In the genomic region with DNA sequence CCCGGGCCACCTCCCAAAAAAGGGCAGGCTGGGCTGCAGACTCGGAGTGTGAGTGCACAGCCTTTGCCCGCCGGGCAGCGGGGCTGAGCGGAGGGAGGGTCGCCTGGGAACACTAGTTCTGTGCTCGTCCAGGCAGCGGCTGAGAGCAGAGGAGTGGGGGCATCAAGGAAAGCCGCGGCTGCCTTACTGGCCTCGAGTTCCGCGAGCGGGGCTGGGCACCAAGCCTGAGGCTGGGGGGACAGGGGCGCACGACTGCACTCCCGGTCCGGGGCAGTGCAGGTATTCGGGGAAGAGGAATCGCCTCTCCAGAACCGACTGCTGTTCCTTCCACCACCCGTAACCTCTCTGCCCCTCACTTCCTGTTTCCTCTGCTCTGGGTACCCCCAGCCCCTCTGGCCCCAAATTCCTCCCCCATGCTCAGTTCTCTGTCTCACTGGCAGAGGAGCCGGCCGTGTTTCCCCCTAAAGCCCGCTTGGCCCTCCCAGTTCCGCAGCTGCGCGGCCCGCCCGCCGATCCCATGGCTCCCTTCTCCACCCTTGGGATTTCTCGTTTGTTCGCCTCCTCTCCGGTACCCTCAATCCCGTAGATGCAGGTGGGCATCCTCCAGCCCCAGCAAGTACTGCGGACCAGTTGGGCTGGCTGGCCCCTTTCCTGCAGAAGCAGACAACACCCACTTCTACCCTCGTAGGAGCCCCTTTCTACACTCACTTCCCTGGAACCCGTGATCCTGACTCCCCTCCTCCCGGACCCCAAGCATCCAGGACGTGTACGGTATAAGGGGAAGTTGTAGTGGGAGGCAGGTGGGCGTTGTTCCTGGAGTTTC, we compare ENCODE assay signal across 1 cellular context.
A peak's percentile ranks its signal among the peaks of the same experiment; 100 is the strongest.
TF ChIP-seq lines count a peak whose summit lies in the region.

No MANE protein-coding gene starts in this region.

TF ChIP-seq in H1, 55 proteins besides CTCF, POLR2A, EP300 and RAD21:
- TF ChIP-seq BRCA1 (IDR thresholded peaks at IDR 0.05; ENCODE audit: low read depth, low read length) (no peak), TAF7 (optimal IDR thresholded peaks at IDR 0.05; ENCODE audit: borderline replicate concordance, low read depth, low read length) (no peak), SP4 (IDR thresholded peaks at IDR 0.05; ENCODE audit: low read length) (no peak), KDM4A (IDR thresholded peaks at IDR 0.05; ENCODE audit: low read depth, low read length, severe bottlenecking) (peak; percentile 86), PHF8 (conservative IDR thresholded peaks at IDR 0.05; ENCODE audit: low read depth, low read length) (no peak), TEAD4 (IDR thresholded peaks at IDR 0.05; ENCODE audit: low read depth, low read length) (no peak), SUZ12 (IDR thresholded peaks at IDR 0.05; ENCODE audit: low read length) (peak; percentile 67; the same call in 1 of the 2 replicates), KDM5A (IDR thresholded peaks at IDR 0.05; ENCODE audit: low read length) (no peak), SIN3A (conservative IDR thresholded peaks at IDR 0.05 in 1 of 2, IDR thresholded peaks at IDR 0.05 in 1 of 2; ENCODE audit: low read depth in 1 of 2, low read length in 2 of 2) (0 out of 4 replicates have a peak, but pooled peaks of 1 of the 2 experiments have one; percentile 12), EZH2 (IDR thresholded peaks at IDR 0.05; ENCODE audit: low read depth, low read length, severe bottlenecking) (peak; percentile 61), RBBP5 (IDR thresholded peaks at IDR 0.05; ENCODE audit: borderline replicate concordance, low read depth, low read length) (peak; percentile 37; the same call in 1 of the 2 replicates), CTBP2 (IDR thresholded peaks at IDR 0.05; ENCODE audit: borderline replicate concordance, insufficient read depth, insufficient read length, low read length) (peak; percentile 91), ASH2L (IDR thresholded peaks at IDR 0.05; ENCODE audit: low read length) (peak; percentile 60), RNF2 (IDR thresholded peaks at IDR 0.05; ENCODE audit: borderline replicate concordance, low read depth, low read length, missing control alignments, poor library complexity, severe bottlenecking) (peak; percentile 57), HDAC2 (IDR thresholded peaks at IDR 0.05; ENCODE audit: borderline replicate concordance in 1 of 2, low read depth in 2 of 2, low read length in 2 of 2) (no peak), HDAC6 (IDR thresholded peaks at IDR 0.05; ENCODE audit: low read depth, low read length) (no peak), YY1 (IDR thresholded peaks at IDR 0.05; ENCODE audit: low read depth, low read length) (0 out of 2 replicates have a peak, but pooled peaks have one; percentile 9), POLR2AphosphoS5 (IDR thresholded peaks at IDR 0.05; ENCODE audit: low read depth, low read length) (no peak), CBX5 (IDR thresholded peaks at IDR 0.05; ENCODE audit: low read depth, low read length) (no peak), RFX5 (IDR thresholded peaks at IDR 0.05; ENCODE audit: borderline replicate concordance, low read depth, low read length) (no peak), TBP (IDR thresholded peaks at IDR 0.05; ENCODE audit: low read depth, low read length) (no peak)
- TF ChIP-seq, protein P1, sequence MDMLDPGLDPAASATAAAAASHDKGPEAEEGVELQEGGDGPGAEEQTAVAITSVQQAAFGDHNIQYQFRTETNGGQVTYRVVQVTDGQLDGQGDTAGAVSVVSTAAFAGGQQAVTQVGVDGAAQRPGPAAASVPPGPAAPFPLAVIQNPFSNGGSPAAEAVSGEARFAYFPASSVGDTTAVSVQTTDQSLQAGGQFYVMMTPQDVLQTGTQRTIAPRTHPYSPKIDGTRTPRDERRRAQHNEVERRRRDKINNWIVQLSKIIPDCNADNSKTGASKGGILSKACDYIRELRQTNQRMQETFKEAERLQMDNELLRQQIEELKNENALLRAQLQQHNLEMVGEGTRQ (IDR thresholded peaks at IDR 0.05; ENCODE audit: low read length) = no peak
- TF ChIP-seq, protein P2, sequence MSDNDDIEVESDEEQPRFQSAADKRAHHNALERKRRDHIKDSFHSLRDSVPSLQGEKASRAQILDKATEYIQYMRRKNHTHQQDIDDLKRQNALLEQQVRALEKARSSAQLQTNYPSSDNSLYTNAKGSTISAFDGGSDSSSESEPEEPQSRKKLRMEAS (IDR thresholded peaks at IDR 0.05) = 0 out of 2 replicates have a peak, but pooled peaks have one; percentile 10
- TF ChIP-seq, protein P3, sequence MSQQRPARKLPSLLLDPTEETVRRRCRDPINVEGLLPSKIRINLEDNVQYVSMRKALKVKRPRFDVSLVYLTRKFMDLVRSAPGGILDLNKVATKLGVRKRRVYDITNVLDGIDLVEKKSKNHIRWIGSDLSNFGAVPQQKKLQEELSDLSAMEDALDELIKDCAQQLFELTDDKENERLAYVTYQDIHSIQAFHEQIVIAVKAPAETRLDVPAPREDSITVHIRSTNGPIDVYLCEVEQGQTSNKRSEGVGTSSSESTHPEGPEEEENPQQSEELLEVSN (IDR thresholded peaks at IDR 0.05) = no peak
- TF ChIP-seq, protein P4, sequence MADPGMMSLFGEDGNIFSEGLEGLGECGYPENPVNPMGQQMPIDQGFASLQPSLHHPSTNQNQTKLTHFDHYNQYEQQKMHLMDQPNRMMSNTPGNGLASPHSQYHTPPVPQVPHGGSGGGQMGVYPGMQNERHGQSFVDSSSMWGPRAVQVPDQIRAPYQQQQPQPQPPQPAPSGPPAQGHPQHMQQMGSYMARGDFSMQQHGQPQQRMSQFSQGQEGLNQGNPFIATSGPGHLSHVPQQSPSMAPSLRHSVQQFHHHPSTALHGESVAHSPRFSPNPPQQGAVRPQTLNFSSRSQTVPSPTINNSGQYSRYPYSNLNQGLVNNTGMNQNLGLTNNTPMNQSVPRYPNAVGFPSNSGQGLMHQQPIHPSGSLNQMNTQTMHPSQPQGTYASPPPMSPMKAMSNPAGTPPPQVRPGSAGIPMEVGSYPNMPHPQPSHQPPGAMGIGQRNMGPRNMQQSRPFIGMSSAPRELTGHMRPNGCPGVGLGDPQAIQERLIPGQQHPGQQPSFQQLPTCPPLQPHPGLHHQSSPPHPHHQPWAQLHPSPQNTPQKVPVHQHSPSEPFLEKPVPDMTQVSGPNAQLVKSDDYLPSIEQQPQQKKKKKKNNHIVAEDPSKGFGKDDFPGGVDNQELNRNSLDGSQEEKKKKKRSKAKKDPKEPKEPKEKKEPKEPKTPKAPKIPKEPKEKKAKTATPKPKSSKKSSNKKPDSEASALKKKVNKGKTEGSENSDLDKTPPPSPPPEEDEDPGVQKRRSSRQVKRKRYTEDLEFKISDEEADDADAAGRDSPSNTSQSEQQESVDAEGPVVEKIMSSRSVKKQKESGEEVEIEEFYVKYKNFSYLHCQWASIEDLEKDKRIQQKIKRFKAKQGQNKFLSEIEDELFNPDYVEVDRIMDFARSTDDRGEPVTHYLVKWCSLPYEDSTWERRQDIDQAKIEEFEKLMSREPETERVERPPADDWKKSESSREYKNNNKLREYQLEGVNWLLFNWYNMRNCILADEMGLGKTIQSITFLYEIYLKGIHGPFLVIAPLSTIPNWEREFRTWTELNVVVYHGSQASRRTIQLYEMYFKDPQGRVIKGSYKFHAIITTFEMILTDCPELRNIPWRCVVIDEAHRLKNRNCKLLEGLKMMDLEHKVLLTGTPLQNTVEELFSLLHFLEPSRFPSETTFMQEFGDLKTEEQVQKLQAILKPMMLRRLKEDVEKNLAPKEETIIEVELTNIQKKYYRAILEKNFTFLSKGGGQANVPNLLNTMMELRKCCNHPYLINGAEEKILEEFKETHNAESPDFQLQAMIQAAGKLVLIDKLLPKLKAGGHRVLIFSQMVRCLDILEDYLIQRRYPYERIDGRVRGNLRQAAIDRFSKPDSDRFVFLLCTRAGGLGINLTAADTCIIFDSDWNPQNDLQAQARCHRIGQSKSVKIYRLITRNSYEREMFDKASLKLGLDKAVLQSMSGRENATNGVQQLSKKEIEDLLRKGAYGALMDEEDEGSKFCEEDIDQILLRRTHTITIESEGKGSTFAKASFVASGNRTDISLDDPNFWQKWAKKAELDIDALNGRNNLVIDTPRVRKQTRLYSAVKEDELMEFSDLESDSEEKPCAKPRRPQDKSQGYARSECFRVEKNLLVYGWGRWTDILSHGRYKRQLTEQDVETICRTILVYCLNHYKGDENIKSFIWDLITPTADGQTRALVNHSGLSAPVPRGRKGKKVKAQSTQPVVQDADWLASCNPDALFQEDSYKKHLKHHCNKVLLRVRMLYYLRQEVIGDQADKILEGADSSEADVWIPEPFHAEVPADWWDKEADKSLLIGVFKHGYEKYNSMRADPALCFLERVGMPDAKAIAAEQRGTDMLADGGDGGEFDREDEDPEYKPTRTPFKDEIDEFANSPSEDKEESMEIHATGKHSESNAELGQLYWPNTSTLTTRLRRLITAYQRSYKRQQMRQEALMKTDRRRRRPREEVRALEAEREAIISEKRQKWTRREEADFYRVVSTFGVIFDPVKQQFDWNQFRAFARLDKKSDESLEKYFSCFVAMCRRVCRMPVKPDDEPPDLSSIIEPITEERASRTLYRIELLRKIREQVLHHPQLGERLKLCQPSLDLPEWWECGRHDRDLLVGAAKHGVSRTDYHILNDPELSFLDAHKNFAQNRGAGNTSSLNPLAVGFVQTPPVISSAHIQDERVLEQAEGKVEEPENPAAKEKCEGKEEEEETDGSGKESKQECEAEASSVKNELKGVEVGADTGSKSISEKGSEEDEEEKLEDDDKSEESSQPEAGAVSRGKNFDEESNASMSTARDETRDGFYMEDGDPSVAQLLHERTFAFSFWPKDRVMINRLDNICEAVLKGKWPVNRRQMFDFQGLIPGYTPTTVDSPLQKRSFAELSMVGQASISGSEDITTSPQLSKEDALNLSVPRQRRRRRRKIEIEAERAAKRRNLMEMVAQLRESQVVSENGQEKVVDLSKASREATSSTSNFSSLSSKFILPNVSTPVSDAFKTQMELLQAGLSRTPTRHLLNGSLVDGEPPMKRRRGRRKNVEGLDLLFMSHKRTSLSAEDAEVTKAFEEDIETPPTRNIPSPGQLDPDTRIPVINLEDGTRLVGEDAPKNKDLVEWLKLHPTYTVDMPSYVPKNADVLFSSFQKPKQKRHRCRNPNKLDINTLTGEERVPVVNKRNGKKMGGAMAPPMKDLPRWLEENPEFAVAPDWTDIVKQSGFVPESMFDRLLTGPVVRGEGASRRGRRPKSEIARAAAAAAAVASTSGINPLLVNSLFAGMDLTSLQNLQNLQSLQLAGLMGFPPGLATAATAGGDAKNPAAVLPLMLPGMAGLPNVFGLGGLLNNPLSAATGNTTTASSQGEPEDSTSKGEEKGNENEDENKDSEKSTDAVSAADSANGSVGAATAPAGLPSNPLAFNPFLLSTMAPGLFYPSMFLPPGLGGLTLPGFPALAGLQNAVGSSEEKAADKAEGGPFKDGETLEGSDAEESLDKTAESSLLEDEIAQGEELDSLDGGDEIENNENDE (IDR thresholded peaks at IDR 0.05; ENCODE audit: insufficient replicate concordance, low read length) = no peak
TF ChIP-seq in H1: peak in this region for 10.
